8 cellular contexts compared by ENCODE assay signal in the genomic region with DNA sequence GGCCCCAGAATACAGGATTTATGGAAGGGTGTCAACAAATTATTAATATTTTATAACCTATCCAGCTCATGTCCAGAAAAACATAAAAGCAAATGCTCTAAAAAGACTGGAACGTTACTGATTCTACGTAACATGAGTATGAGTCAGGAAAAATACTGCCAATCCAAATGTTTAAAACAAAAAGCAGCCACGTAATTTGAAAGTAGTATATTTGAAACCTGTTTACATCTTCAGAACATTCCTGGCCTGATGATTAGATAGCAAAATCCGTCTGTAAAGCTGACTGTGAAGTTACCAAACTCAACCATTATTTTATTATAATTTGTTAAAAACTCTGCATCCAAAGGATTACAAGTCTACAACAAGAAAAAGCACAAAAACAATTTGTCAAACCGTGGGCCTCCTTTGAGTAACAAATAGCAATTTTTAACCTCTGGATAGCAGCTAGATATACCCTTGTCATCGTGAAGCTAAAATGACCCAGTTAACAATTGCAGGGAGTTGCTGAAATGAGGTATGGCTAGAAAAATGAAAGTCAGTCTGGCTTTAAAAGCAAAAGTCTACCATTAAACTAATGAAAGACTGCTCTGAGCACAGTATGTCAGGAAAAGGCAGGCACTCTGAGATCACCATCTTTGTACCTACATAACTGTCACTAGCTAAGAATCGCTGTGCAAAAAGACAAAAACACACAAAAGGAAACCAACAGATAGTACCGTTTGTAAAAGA. TPM values are rescaled to one million over a fixed set of nuclear protein-coding genes. Genes with fewer than 3 reads are reported as not detected.
DNase-seq lines count a peak whose midpoint lies in the region; ATAC-seq and TF ChIP-seq lines count a peak whose summit lies in the region.

No MANE protein-coding gene starts in this region.

- no peak overlapping the region for H2AFZ ChIP-seq in parathyroid adenoma

- H3K36me3 ChIP-seq in DOHH2 (ENCODE audit: control insufficient read depth, low read length) (peaks cover 40% of the 10 kb centered on the region), parathyroid adenoma (ENCODE audit: control insufficient read depth, insufficient read depth, low read length) (no peaks in the 10 kb centered on the region)

- 0 out of 2 replicates have a peak, but pooled peaks cover 4% of the 10 kb centered on the region for H3F3A ChIP-seq in DOHH2 (ENCODE audit: control insufficient read depth, insufficient read depth)

- peaks cover 45% of the 10 kb centered on the region for H3K4me1 ChIP-seq in DOHH2 (ENCODE audit: control insufficient read depth, low read length)
- peaks cover 9% of the 10 kb centered on the region for H3K4me1 ChIP-seq in parathyroid adenoma

- H3K9me2 ChIP-seq in DOHH2 (replicated peaks; ENCODE audit: control insufficient read depth, low read length), result no peaks in the 10 kb centered on the region

- TF ChIP-seq CTCF in DOHH2 (IDR thresholded peaks at IDR 0.05; ENCODE audit: low read depth, low read length, poor library complexity, severe bottlenecking) (no peak), epithelial cell of proximal tubule (conservative IDR thresholded peaks at IDR 0.05; ENCODE audit: low read depth, low read length) (no peak), parathyroid adenoma (IDR thresholded peaks at IDR 0.05) (no peak)

- no peak for ATAC-seq in HG02763 (IDR thresholded peaks at IDR 0.05; ENCODE audit: unreplicated experiment)

- H3K4me2 ChIP-seq in DOHH2 (ENCODE audit: low read length), result peak overlapping the region; percentile 74
- H3K4me2 ChIP-seq in parathyroid adenoma (ENCODE audit: low read length), result peak overlapping the region; percentile 68

- peak overlapping the region; percentile 94 for H3K4me3 ChIP-seq in DOHH2 (ENCODE audit: low read length)
- H3K4me3 ChIP-seq in epithelial cell of proximal tubule (ENCODE audit: low read depth, low read length), result peak overlapping the region; percentile 87
- peak overlapping the region; percentile 90 for H3K4me3 ChIP-seq in parathyroid adenoma (ENCODE audit: low read depth, low read length)

- H4K20me1 ChIP-seq in DOHH2 (ENCODE audit: control insufficient read depth, insufficient read depth, low read depth, low read length), result peaks cover 20% of the 10 kb centered on the region; the same call in 1 of the 2 replicates

- H3K9me3 ChIP-seq in DOHH2 (ENCODE audit: control insufficient read depth, insufficient read depth, low read length), result no peaks in the 10 kb centered on the region
- no peaks in the 10 kb centered on the region for H3K9me3 ChIP-seq in parathyroid adenoma (ENCODE audit: control insufficient read depth, low read length)

- H3K79me2 ChIP-seq in DOHH2 (ENCODE audit: control insufficient read depth, low read length), result peaks cover 98% of the 10 kb centered on the region
- peaks cover 21% of the 10 kb centered on the region for H3K79me2 ChIP-seq in parathyroid adenoma

- no peak overlapping the region for H3K9ac ChIP-seq in parathyroid adenoma

- DNase-seq in OCI-M1 (lab: John Stamatoyannopoulos, UW), result peak; percentile 40
- DNase-seq in epithelial cell of proximal tubule (ENCODE audit: low read depth), result no peak
- no peak for DNase-seq in GOT3 (lab: John Stamatoyannopoulos, UW)
- no peak for DNase-seq in occipital lobe (lab: John Stamatoyannopoulos, UW)
- no peak for DNase-seq in substantia nigra (lab: John Stamatoyannopoulos, UW)

- H3K27ac ChIP-seq in DOHH2 (ENCODE audit: low read depth, low read length), result peak overlapping the region; percentile 69
- H3K27ac ChIP-seq in parathyroid adenoma, result peak overlapping the region; percentile 81
- H3K27ac ChIP-seq in substantia nigra (ENCODE audit: low read depth, low read length, poor library complexity, severe bottlenecking), result no peak overlapping the region

- H3K27me3 ChIP-seq in DOHH2 (ENCODE audit: control insufficient read depth, low read length) (no peaks in the 10 kb centered on the region), parathyroid adenoma (ENCODE audit: control insufficient read depth, insufficient read depth, low read length) (no peaks in the 10 kb centered on the region)

RNA-seq across cellular contexts. Expression of gene UBR4, which starts 1.2 kb away (rescaled TPM):
- total RNA-seq in epithelial cell of proximal tubule (53.0 and 78.3 TPM in 2 replicates), occipital lobe (75.0 TPM)

RNA-seq across cellular contexts. Expression of gene EMC1, which starts 42.5 kb away (rescaled TPM):
- total RNA-seq in epithelial cell of proximal tubule (28.8 and 60.3 TPM in 2 replicates), occipital lobe (74.1 TPM)

RNA-seq across cellular contexts. Expression of gene MRTO4, which starts 42.7 kb away (rescaled TPM):
- total RNA-seq in epithelial cell of proximal tubule (47.2 and 117 TPM in 2 replicates), occipital lobe (26.0 TPM)
